In genomic region chr5:89350684-89351083, GRCh38 we compare ENCODE assay signal across 20 cellular contexts.
DNase-seq lines count a peak whose midpoint lies in the region; ATAC-seq, FAIRE-seq and TF ChIP-seq lines count a peak whose summit lies in the region.
"Had no signal": no experiment of that assay in that cellular context is flagged by ENCODE, and none has a peak within 500 bp of the region (broad histone marks: within the 10 kb centered on the region; RNA-seq: fewer than 3 reads in every experiment).

No MANE protein-coding gene starts in this region.

- FAIRE-seq in astrocyte (lab: Jason Lieb, UNC): no peak
- FAIRE-seq: HepG2, RCC 7860 had no signal

- H3K36me3 Mint-ChIP-seq in astrocyte (ENCODE audit: low read depth, unreplicated experiment): no peaks in the 10 kb centered on the region
- H3K36me3 Mint-ChIP-seq: CD4-positive, alpha-beta memory T cell had no signal

- H3K9ac ChIP-seq in astrocyte (ENCODE audit: low read length): no peak overlapping the region

- H3K4me2 ChIP-seq in astrocyte (ENCODE audit: low read length): no peak overlapping the region

- DNase-seq in astrocyte (ENCODE audit: low read depth) (no peak), RWPE1 (ENCODE audit: low spot score) (no peak), middle frontal gyrus (ENCODE audit: extremely low spot score, low spot score) (no peak), psoas muscle (no peak)
- DNase-seq: Calu3; CD4-positive, alpha-beta memory T cell; H7; KG1; NCI-H1417 treated with DMSO at 0.1 percent for 48 hours; NCI-H2029 treated with DMSO at 0.1 percent for 48 hours; NCI-H2171 treated with DMSO at 0.1 percent for 48 hours; NCI-H510A; NCI-H82; SHP77 treated with DMSO at 0.1 percent for 48 hours had no signal

- H3K9me3 ChIP-seq in astrocyte (ENCODE audit: insufficient read depth, low read depth, low read length) (no peaks in the 10 kb centered on the region), psoas muscle (no peaks in the 10 kb centered on the region)

- H3K79me2 ChIP-seq in astrocyte (ENCODE audit: insufficient read depth, low read length): no peaks in the 10 kb centered on the region

- H3K4me1 ChIP-seq in astrocyte (ENCODE audit: insufficient read depth, low read length) (peaks cover 6% of the 10 kb centered on the region), psoas muscle (no peaks in the 10 kb centered on the region)

- no peak overlapping the region for H2AFZ ChIP-seq in astrocyte (ENCODE audit: low read depth, low read length)

- H3K4me1 Mint-ChIP-seq in astrocyte (ENCODE audit: low read depth, unreplicated experiment): peaks cover 4% of the 10 kb centered on the region
- H3K4me1 Mint-ChIP-seq: CD4-positive, alpha-beta memory T cell had no signal

- H3K27ac ChIP-seq in astrocyte (ENCODE audit: low read depth, low read length) (peak overlapping the region; percentile 68), RWPE1 (no peak overlapping the region), psoas muscle (no peak overlapping the region)

- no peaks in the 10 kb centered on the region for H4K20me1 ChIP-seq in astrocyte (ENCODE audit: insufficient read depth, low read length)

- H3K36me3 ChIP-seq in astrocyte (ENCODE audit: insufficient read depth, low read length) (no peaks in the 10 kb centered on the region), psoas muscle (ENCODE audit: insufficient read depth in 1 of 2, low read depth in 1 of 2) (no peaks in the 10 kb centered on the region)

- H3K27me3 ChIP-seq in astrocyte (ENCODE audit: insufficient read depth, low read length): no peaks in the 10 kb centered on the region
- H3K27me3 ChIP-seq in psoas muscle (ENCODE audit: insufficient read depth in 3 of 3, low read length in 2 of 3): no peaks in the 10 kb centered on the region

- no peaks in the 10 kb centered on the region for H3K9me3 Mint-ChIP-seq in astrocyte (ENCODE audit: unreplicated experiment)
- H3K9me3 Mint-ChIP-seq: T-helper 1 cell treated with Interleukin-12 subunit alpha and Interleukin-12 subunit beta and Interleukin-4 antibody, amounts not matched to agents 30 μg/mL and 1 μg/mL, for 36 hours had no signal

- H3K27me3 Mint-ChIP-seq in astrocyte (ENCODE audit: low read depth, unreplicated experiment): no peaks in the 10 kb centered on the region
- H3K27me3 Mint-ChIP-seq: CD4-positive, alpha-beta memory T cell had no signal

- H3K4me3 Mint-ChIP-seq in astrocyte (ENCODE audit: unreplicated experiment): no peak overlapping the region
- H3K4me3 Mint-ChIP-seq: CD4-positive, alpha-beta memory T cell; T-helper 1 cell treated with Interleukin-12 subunit alpha and Interleukin-12 subunit beta and Interleukin-4 antibody, amounts not matched to agents 30 μg/mL and 1 μg/mL, for 36 hours had no signal

- intact Hi-C loops in psoas muscle (cut with DNase I): no loop called here

- ATAC-seq in GM18868 (IDR thresholded peaks at IDR 0.05; ENCODE audit: unreplicated experiment) (peak; percentile 71), HG02852 (IDR thresholded peaks at IDR 0.05; ENCODE audit: unreplicated experiment) (peak; percentile 47), psoas muscle (no peak), GM21529 (IDR thresholded peaks at IDR 0.05; ENCODE audit: unreplicated experiment) (no peak)
- ATAC-seq: HepG2 had no signal

- no peak overlapping the region for H3K27ac Mint-ChIP-seq in astrocyte (ENCODE audit: unreplicated experiment)
- H3K27ac Mint-ChIP-seq: CD4-positive, alpha-beta memory T cell; T-helper 1 cell treated with Interleukin-12 subunit alpha and Interleukin-12 subunit beta and Interleukin-4 antibody, amounts not matched to agents 30 μg/mL and 1 μg/mL, for 36 hours had no signal

- H3K4me3 ChIP-seq in astrocyte (ENCODE audit: insufficient read depth, low read depth, low read length): no peak overlapping the region
- no peak overlapping the region for H3K4me3 ChIP-seq in psoas muscle

- TF ChIP-seq CTCF in astrocyte (IDR thresholded peaks at IDR 0.05; ENCODE audit: insufficient read depth, low read depth, low read length) (no peak), RWPE1 (conservative IDR thresholded peaks at IDR 0.05; ENCODE audit: low read depth) (no peak), psoas muscle (IDR thresholded peaks at IDR 0.05) (no peak)

- CTCF ChIA-PET in RWPE1 (lab: Yijun Ruan, JAX): no interaction called here

- POLR2A ChIA-PET in RWPE1 (lab: Yijun Ruan, JAX; ENCODE audit: low non-redundant PET): no interaction called here

Comparison
In these comparisons a context has a peak if more than half of its experiments do, and no peak if none do; other contexts are left out.
1. ATAC-seq: peak in GM18868 (single experiment) and HG02852 (single experiment); none in psoas muscle (0 of 4) and GM21529 (single experiment).